13 cellular contexts compared by ENCODE assay signal in genomic region chr11:118901494-118902335, GRCh38. TPM values are rescaled to one million over a fixed set of nuclear protein-coding genes. Genes with fewer than 3 reads are reported as not detected.
A peak's percentile ranks its signal among the peaks of the same experiment; 100 is the strongest.
DNase-seq lines count a peak whose midpoint lies in the region; ATAC-seq, FAIRE-seq and TF ChIP-seq lines count a peak whose summit lies in the region.
"Had no signal": no experiment of that assay in that cellular context is flagged by ENCODE, and none has a peak within 500 bp of the region (broad histone marks: within the 10 kb centered on the region; RNA-seq: fewer than 3 reads in every experiment).

No MANE protein-coding gene starts in this region.

- peak; percentile 10 for TF ChIP-seq CTCF in AG09319 (IDR thresholded peaks at IDR 0.05; ENCODE audit: low read depth, low read length)
- peak; percentile 11 for TF ChIP-seq CTCF in GM06990 (IDR thresholded peaks at IDR 0.05; ENCODE audit: insufficient read depth, low read length, poor library complexity, severe bottlenecking)
- TF ChIP-seq CTCF in kidney (IDR thresholded peaks at IDR 0.05; ENCODE audit: borderline replicate concordance, extremely low read depth, insufficient read depth) = no peak

- FAIRE-seq in kidney (lab: Jason Lieb, UNC) = no peak

- H3K4me1 Mint-ChIP-seq in activated naive CD8-positive, alpha-beta T cell treated with anti-CD3 and anti-CD28 coated beads, Interleukin-2, amount 10 ng/mL, durations not matched to agents 7 days and 5 days = peaks cover 8% of the 10 kb centered on the region

- no peaks in the 10 kb centered on the region for H3K9me3 Mint-ChIP-seq in activated naive CD8-positive, alpha-beta T cell treated with anti-CD3 and anti-CD28 coated beads, Interleukin-2, amount 10 ng/mL, durations not matched to agents 7 days and 5 days

- H3K4me3 Mint-ChIP-seq in activated naive CD8-positive, alpha-beta T cell treated with anti-CD3 and anti-CD28 coated beads, Interleukin-2, amount 10 ng/mL, durations not matched to agents 7 days and 5 days = no peak overlapping the region

- no peaks in the 10 kb centered on the region for H3K9me3 ChIP-seq in kidney (ENCODE audit: control insufficient read depth in 1 of 2, low read length in 2 of 2)

- ATAC-seq in activated naive CD8-positive, alpha-beta T cell treated with anti-CD3 and anti-CD28 coated beads, Interleukin-2, amount 10 ng/mL, durations not matched to agents 7 days and 5 days (ENCODE audit: low read depth) = no peak
- ATAC-seq in GM21529 (IDR thresholded peaks at IDR 0.05; ENCODE audit: unreplicated experiment) = no peak
- no peak for ATAC-seq in esophagus mucosa

- POLR2A ChIA-PET in activated naive CD8-positive, alpha-beta T cell treated with anti-CD3 and anti-CD28 coated beads, Interleukin-2, amount 10 ng/mL, durations not matched to agents 7 days and 5 days (lab: Charles Lee) = no interaction called here

- H3K27me3 ChIP-seq in GM06990 (replicated peaks; ENCODE audit: control insufficient read depth, insufficient read depth, low read length) = no peaks in the 10 kb centered on the region

- H3K36me3 Mint-ChIP-seq in activated naive CD8-positive, alpha-beta T cell treated with anti-CD3 and anti-CD28 coated beads, Interleukin-2, amount 10 ng/mL, durations not matched to agents 7 days and 5 days = peaks cover 8% of the 10 kb centered on the region

- DNase-seq in AG09319 (ENCODE audit: extremely low read depth, low read depth) (no peak), GM06990 (ENCODE audit: extremely low read depth, insufficient read length) (no peak), kidney (peak; percentile 67), DMS53 treated with DMSO at 0.1 percent for 48 hours (lab: John Stamatoyannopoulos, UW; ENCODE audit: unreplicated experiment) (no peak)
- DNase-seq in activated naive CD8-positive, alpha-beta T cell treated with anti-CD3 and anti-CD28 coated beads, Interleukin-2, amount 10 ng/mL, durations not matched to agents 7 days and 5 days = no peak
- no peak for DNase-seq in stimulated activated CD4-positive, alpha-beta T cell treated with anti-CD3 and anti-CD28 coated beads, Interleukin-2, amount 100 ng/mL, for 24 hours
- DNase-seq: NCI-H1048, NCI-H446 treated with DMSO at 0.1 percent for 48 hours had no signal

- intact Hi-C loops in kidney (cut with DNase I) = no loop called here

- H3K4me1 ChIP-seq in kidney (ENCODE audit: control insufficient read depth in 1 of 2, insufficient read depth in 1 of 2, low read depth in 1 of 2, low read length in 2 of 2) = no peaks in the 10 kb centered on the region

- no peak overlapping the region for H3K9ac ChIP-seq in kidney (ENCODE audit: low read length in 2 of 2)

- no peak overlapping the region for H3K4me3 ChIP-seq in GM06990 (replicated peaks; ENCODE audit: low read depth, low read length)
- no peak overlapping the region for H3K4me3 ChIP-seq in kidney (ENCODE audit: low read length in 2 of 2)

- peaks cover 9% of the 10 kb centered on the region for H3K36me3 ChIP-seq in GM06990 (ENCODE audit: control insufficient read depth, insufficient read depth, low read length)
- H3K36me3 ChIP-seq in kidney (ENCODE audit: control insufficient read depth in 1 of 2, insufficient read depth in 2 of 2, low read length in 2 of 2) = peaks cover 12 to 32% of the 10 kb centered on the region in 2 donors

- peak overlapping the region; percentile 54 for H3K27ac Mint-ChIP-seq in activated naive CD8-positive, alpha-beta T cell treated with anti-CD3 and anti-CD28 coated beads, Interleukin-2, amount 10 ng/mL, durations not matched to agents 7 days and 5 days

- H3K27ac ChIP-seq in kidney (ENCODE audit: low read depth in 2 of 2, low read length in 2 of 2) = no peak overlapping the region
- H3K27ac ChIP-seq: C4-2B had no signal

- H3K27me3 Mint-ChIP-seq in activated naive CD8-positive, alpha-beta T cell treated with anti-CD3 and anti-CD28 coated beads, Interleukin-2, amount 10 ng/mL, durations not matched to agents 7 days and 5 days = no peaks in the 10 kb centered on the region

RNA-seq across cellular contexts. Expression of gene CXCR5, which starts 18.0 kb away (rescaled TPM):
- 1 to 10 TPM; 1.9 to 2.2 TPM for total RNA-seq in activated naive CD8-positive, alpha-beta T cell treated with anti-CD3 and anti-CD28 coated beads, Interleukin-2, amount 10 ng/mL, durations not matched to agents 7 days and 5 days
- total RNA-seq in kidney = 1.1 TPM
- polyA plus RNA-seq in kidney (ENCODE audit: insufficient read depth, low read depth, low replicate concordance) = not detected
- total RNA-seq in esophagus mucosa = 0.20 TPM

RNA-seq across cellular contexts. Expression of gene BCL9L, which starts 24.0 kb away (rescaled TPM):
- total RNA-seq in activated naive CD8-positive, alpha-beta T cell treated with anti-CD3 and anti-CD28 coated beads, Interleukin-2, amount 10 ng/mL, durations not matched to agents 7 days and 5 days = 100 to 1,000 TPM; 116 to 128 TPM
- total RNA-seq in kidney (57.5 TPM), esophagus mucosa (44.6 TPM)
- 5.0 TPM for polyA plus RNA-seq in kidney (ENCODE audit: insufficient read depth, low read depth, low replicate concordance)

RNA-seq across cellular contexts. Expression of gene UPK2, which starts 54.4 kb away (rescaled TPM):
- under 1 TPM in 1 of 2 experiments, not detected in 1; 0.44 TPM for total RNA-seq in activated naive CD8-positive, alpha-beta T cell treated with anti-CD3 and anti-CD28 coated beads, Interleukin-2, amount 10 ng/mL, durations not matched to agents 7 days and 5 days
- total RNA-seq in kidney = not detected
- not detected for polyA plus RNA-seq in kidney (ENCODE audit: insufficient read depth, low read depth, low replicate concordance)
- 0.32 TPM for total RNA-seq in esophagus mucosa
- total RNA-seq: mucosa of gallbladder, subcutaneous adipose tissue had no signal
